12 cellular contexts compared by ENCODE assay signal in the genomic region with DNA sequence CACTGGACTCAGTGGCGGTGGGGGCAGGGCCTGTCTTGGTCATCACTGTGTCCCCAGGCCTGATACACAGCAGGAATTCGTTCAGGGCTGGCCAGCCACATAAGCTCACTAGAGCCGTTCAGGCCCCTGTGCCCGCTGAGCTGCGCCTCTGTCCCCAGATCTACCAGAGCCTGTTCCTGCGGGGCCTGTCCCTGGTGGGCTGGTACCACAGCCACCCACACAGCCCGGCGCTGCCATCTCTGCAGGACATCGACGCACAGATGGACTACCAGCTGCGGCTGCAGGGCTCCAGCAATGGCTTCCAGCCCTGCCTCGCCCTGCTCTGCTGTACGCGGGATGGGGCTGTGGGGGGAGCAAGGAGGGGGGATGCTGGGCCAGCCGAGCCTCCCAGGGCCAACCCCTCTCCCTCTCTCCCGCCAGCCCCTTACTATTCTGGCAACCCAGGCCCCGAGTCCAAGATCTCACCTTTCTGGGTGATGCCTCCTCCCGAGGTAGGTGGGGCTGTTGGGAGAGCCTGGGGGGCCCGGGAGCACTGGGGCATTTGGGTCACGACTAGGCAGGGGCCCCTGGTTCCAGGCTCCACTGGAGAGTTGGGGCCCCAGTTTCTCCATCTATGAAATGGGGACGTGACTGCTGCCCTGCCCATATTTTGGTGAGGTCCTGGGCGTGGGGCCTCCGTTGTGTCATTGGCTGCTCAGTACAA. TPM values are rescaled to one million over a fixed set of nuclear protein-coding genes. Genes with fewer than 3 reads are reported as not detected.
"Had no signal": no experiment of that assay in that cellular context is flagged by ENCODE, and none has a peak within 500 bp of the region (broad histone marks: within the 10 kb centered on the region; RNA-seq: fewer than 3 reads in every experiment).

No MANE protein-coding gene starts in this region.

- H3K27ac ChIP-seq: brain microvascular endothelial cell, right atrium auricular region had no signal

- H3K4me3 ChIP-seq: right atrium auricular region had no signal

- H3K9me3 ChIP-seq: right atrium auricular region had no signal

- H3K4me1 ChIP-seq: right atrium auricular region had no signal

- H3K9me3 Mint-ChIP-seq: activated B cell treated with CpG ODN at 0.5 μM for 24 hours; activated CD4-positive, alpha-beta T cell treated with anti-CD3 and anti-CD28 coated beads, Interleukin-2, amount 10 ng/mL, durations not matched to agents 7 days and 5 days; activated T-cell treated with anti-CD3 and anti-CD28 coated beads, Interleukin-2, amount 50 U/mL, for 24 hours; neural crest cell had no signal

- ATAC-seq: esophagus mucosa; stimulated activated naive CD8-positive, alpha-beta T cell treated with anti-CD3 and anti-CD28 coated beads, Interleukin-15, Interleukin-2, amounts not matched to agents 100 U/mL and 50 U/mL, for 24 hours had no signal

- H3K27me3 ChIP-seq: brain microvascular endothelial cell, right atrium auricular region had no signal

- H3K27me3 Mint-ChIP-seq: activated B cell treated with CpG ODN at 0.5 μM for 24 hours; activated CD4-positive, alpha-beta T cell treated with anti-CD3 and anti-CD28 coated beads, Interleukin-2, amount 10 ng/mL, durations not matched to agents 7 days and 5 days; activated naive CD8-positive, alpha-beta T cell; activated T-cell treated with anti-CD3 and anti-CD28 coated beads, Interleukin-2, amount 50 U/mL, for 24 hours had no signal

- DNase-seq: activated B cell treated with CpG ODN at 0.5 μM for 24 hours; activated CD4-positive, alpha-beta T cell treated with anti-CD3 and anti-CD28 coated beads, Interleukin-2, amount 10 ng/mL, durations not matched to agents 7 days and 5 days; activated effector memory CD4-positive, alpha-beta T cell treated with anti-CD3 and anti-CD28 coated beads, Interleukin-2, amount 50 U/mL, for 16 hours; activated T-cell treated with anti-CD3 and anti-CD28 coated beads, Interleukin-2, amount 50 U/mL, for 24 hours; brain microvascular endothelial cell; dermis blood vessel endothelial cell; stimulated activated CD4-positive, alpha-beta T cell treated with anti-CD3 and anti-CD28 coated beads, Interleukin-2, amount 100 ng/mL, for 24 hours; stimulated activated naive CD8-positive, alpha-beta T cell treated with anti-CD3 and anti-CD28 coated beads, Interleukin-15, Interleukin-2, amounts not matched to agents 100 U/mL and 50 U/mL, for 24 hours had no signal

- H3K4me3 Mint-ChIP-seq: activated B cell treated with CpG ODN at 0.5 μM for 24 hours; activated CD4-positive, alpha-beta T cell treated with anti-CD3 and anti-CD28 coated beads, Interleukin-2, amount 10 ng/mL, durations not matched to agents 7 days and 5 days; activated naive CD8-positive, alpha-beta T cell; activated T-cell treated with anti-CD3 and anti-CD28 coated beads, Interleukin-2, amount 50 U/mL, for 24 hours had no signal

- H3K27ac Mint-ChIP-seq: activated CD4-positive, alpha-beta T cell treated with anti-CD3 and anti-CD28 coated beads, Interleukin-2, amount 10 ng/mL, durations not matched to agents 7 days and 5 days had no signal

RNA-seq across cellular contexts. Expression of a gene that starts 52.8 kb away (rescaled TPM):
- total RNA-seq: right atrium auricular region had no signal
